10 cellular contexts compared by ENCODE assay signal in genomic region chr6:151847064-151847463, GRCh38. TPM values are rescaled to one million over a fixed set of nuclear protein-coding genes. Genes with fewer than 3 reads are reported as not detected.
A peak's percentile ranks its signal among the peaks of the same experiment; 100 is the strongest.
DNase-seq lines count a peak whose midpoint lies in the region; ATAC-seq and TF ChIP-seq lines count a peak whose summit lies in the region.
"Had no signal": no experiment of that assay in that cellular context is flagged by ENCODE, and none has a peak within 500 bp of the region (broad histone marks: within the 10 kb centered on the region; RNA-seq: fewer than 3 reads in every experiment).

No MANE protein-coding gene starts in this region.

- no peaks in the 10 kb centered on the region for H3K27me3 ChIP-seq in cardiac muscle cell
- no peaks in the 10 kb centered on the region for H3K27me3 ChIP-seq in heart left ventricle
- H3K27me3 ChIP-seq in SJCRH30 = no peaks in the 10 kb centered on the region
- H3K27me3 ChIP-seq in testis = no peaks in the 10 kb centered on the region
- H3K27me3 ChIP-seq in suprapubic skin = no peaks in the 10 kb centered on the region

- H3K9me3 ChIP-seq in cardiac muscle cell (ENCODE audit: low read depth) (no peaks in the 10 kb centered on the region), heart left ventricle (no peaks in the 10 kb centered on the region), SJCRH30 (replicated peaks) (no peaks in the 10 kb centered on the region), testis (no peaks in the 10 kb centered on the region), suprapubic skin (no peaks in the 10 kb centered on the region)

- TF ChIP-seq POLR2A in heart left ventricle (IDR thresholded peaks at IDR 0.05) (no peak), testis (IDR thresholded peaks at IDR 0.05) (no peak), suprapubic skin (IDR thresholded peaks at IDR 0.05) (no peak)

- H3K4me3 ChIP-seq in cardiac muscle cell (no peak overlapping the region), heart left ventricle (no peak overlapping the region), SJCRH30 (no peak overlapping the region), fibroblast of pulmonary artery (replicated peaks; ENCODE audit: low read depth, low read length) (no peak overlapping the region), testis (no peak overlapping the region), suprapubic skin (no peak overlapping the region)
- H3K4me3 ChIP-seq: coronary artery had no signal

- intact Hi-C loops in heart left ventricle (cut with DNase I) (no loop called here), testis (cut with DNase I; ENCODE audit: low total_unique reads) (no loop called here)

- TF ChIP-seq CTCF in cardiac muscle cell (IDR thresholded peaks at IDR 0.05; ENCODE audit: low read depth, low read length) = no peak
- TF ChIP-seq CTCF in heart left ventricle (IDR thresholded peaks at IDR 0.05) = no peak
- TF ChIP-seq CTCF in fibroblast of pulmonary artery (IDR thresholded peaks at IDR 0.05; ENCODE audit: low read length, missing control alignments) = no peak
- no peak for TF ChIP-seq CTCF in testis (IDR thresholded peaks at IDR 0.05)
- TF ChIP-seq CTCF in suprapubic skin (IDR thresholded peaks at IDR 0.05) = no peak

- no peak for ATAC-seq in heart left ventricle

- DNase-seq in cardiac muscle cell (ENCODE audit: low read depth in 1 of 2, low spot score in 1 of 2) (peak; percentile 67 to 76), heart left ventricle (no peak), SJCRH30 (peak; percentile 69 to 83), fibroblast of pulmonary artery (ENCODE audit: low read depth) (peak; percentile 71), testis (peak; percentile 22), cerebellum (ENCODE audit: low spot score) (no peak), NCI-H1105 treated with DMSO at 0.1 percent for 48 hours (lab: John Stamatoyannopoulos, UW) (no peak), suprapubic skin (ENCODE audit: low spot score in 2 of 2) (no peak)

- H3K27ac ChIP-seq in cardiac muscle cell = no peak overlapping the region
- no peak overlapping the region for H3K27ac ChIP-seq in heart left ventricle
- H3K27ac ChIP-seq in SJCRH30 = no peak overlapping the region
- H3K27ac ChIP-seq in testis = no peak overlapping the region
- no peak overlapping the region for H3K27ac ChIP-seq in suprapubic skin
- H3K27ac ChIP-seq: C4-2B, coronary artery had no signal

- H3K36me3 ChIP-seq in cardiac muscle cell (no peaks in the 10 kb centered on the region), heart left ventricle (no peaks in the 10 kb centered on the region), SJCRH30 (no peaks in the 10 kb centered on the region), testis (ENCODE audit: low read depth, missing control alignments) (no peaks in the 10 kb centered on the region), suprapubic skin (no peaks in the 10 kb centered on the region)

- TF ChIP-seq EP300 in suprapubic skin (IDR thresholded peaks at IDR 0.05) = no peak

- no peaks in the 10 kb centered on the region for H3K4me1 ChIP-seq in cardiac muscle cell (ENCODE audit: low read depth)
- H3K4me1 ChIP-seq in heart left ventricle = no peaks in the 10 kb centered on the region
- no peaks in the 10 kb centered on the region for H3K4me1 ChIP-seq in SJCRH30
- no peaks in the 10 kb centered on the region for H3K4me1 ChIP-seq in testis
- H3K4me1 ChIP-seq in suprapubic skin = no peaks in the 10 kb centered on the region

- WGBS in heart left ventricle, 4 donors = 7 to 11% (median 10%) methylated on average over 1 of the region's 1 CpG
- 20 to 24% methylated on average over 1 of the region's 1 CpG for WGBS in testis, 2 donors
- WGBS in suprapubic skin = 33% methylated on average over 1 of the region's 1 CpG

RNA-seq across cellular contexts. Expression of gene ESR1, which starts 39.6 kb away (rescaled TPM):
- total RNA-seq in cardiac muscle cell (1.9 and 5.1 TPM in 2 replicates), heart left ventricle (1 to 10 TPM in 5 of 9 donors, under 1 TPM in 4; 0.38 to 3.5 (median 1.5) TPM), testis (1 to 10 TPM; 4.3 to 8.1 TPM), cerebellum (0.09 TPM), suprapubic skin (1 to 10 TPM; 1.3 to 2.6 (median 2.2) TPM)
- polyA plus RNA-seq in cardiac muscle cell (1.6 and 4.5 TPM in 2 replicates), heart left ventricle (under 1 TPM; 0.15 to 0.19 TPM), testis (ENCODE audit: insufficient read depth, low read depth, low replicate concordance) (9.3 TPM)
- 0.03 TPM in 1 of 2 replicates, not detected in the other for total RNA-seq in SJCRH30 (2014; rRNA removed; shearing (Covaris generic))

Comparison
In these comparisons a context has a peak if more than half of its experiments do, and no peak if none do; other contexts are left out.
1. DNase-seq: peak in cardiac muscle cell (2 of 2), SJCRH30 (2 of 2), fibroblast of pulmonary artery (single experiment) and testis (single experiment); none in heart left ventricle (0 of 5), cerebellum (single experiment), NCI-H1105 treated with DMSO at 0.1 percent for 48 hours (single experiment) and suprapubic skin (0 of 2).